Comparison of ENCODE assay signal across 18 cellular contexts in genomic region chr2:172821370-172822338, GRCh38.
A peak's percentile ranks its signal among the peaks of the same experiment; 100 is the strongest.
DNase-seq lines count a peak whose midpoint lies in the region; ATAC-seq, FAIRE-seq and TF ChIP-seq lines count a peak whose summit lies in the region.
"Had no signal": no experiment of that assay in that cellular context is flagged by ENCODE, and none has a peak within 500 bp of the region (broad histone marks: within the 10 kb centered on the region; RNA-seq: fewer than 3 reads in every experiment).

No MANE protein-coding gene starts in this region.

- in situ Hi-C loops in G401 (cut with HindIII; ENCODE audit: low sequenced_read_pairs) (no loop called here), astrocyte of the cerebellum (cut with HindIII; ENCODE audit: low sequenced_read_pairs) (loop anchor here (5.0 kb wide), 1 partner anchor 101 kb away; no protein-coding TSS in a partner anchor)

- peak overlapping the region; percentile 41 for H3K27ac ChIP-seq in parathyroid adenoma
- H3K27ac ChIP-seq: WERI-Rb-1 had no signal

- no peak for ATAC-seq in GM18502 (IDR thresholded peaks at IDR 0.05; ENCODE audit: poor library complexity, unreplicated experiment)
- ATAC-seq: activated CD8-positive, alpha-beta T cell treated with anti-CD3 and anti-CD28 coated beads, Interleukin-2, amount 10 ng/mL, durations not matched to agents 7 days and 5 days had no signal

- peak; percentile 47 for DNase-seq in G401 (ENCODE audit: low spot score)
- peak; percentile 49 for DNase-seq in astrocyte of the cerebellum (ENCODE audit: low read depth)
- DNase-seq in fibroblast of the aortic adventitia (ENCODE audit: low read depth) = peak; percentile 51
- DNase-seq in MV-4-11 (lab: John Stamatoyannopoulos, UW) = no peak
- DNase-seq in frontal cortex (ENCODE audit: low spot score in 2 of 2) = no peak
- DNase-seq in RKO (ENCODE audit: low spot score) = no peak
- DNase-seq: ACHN; activated CD8-positive, alpha-beta T cell treated with anti-CD3 and anti-CD28 coated beads, Interleukin-2, amount 10 ng/mL, durations not matched to agents 7 days and 5 days; activated naive CD8-positive, alpha-beta T cell treated with anti-CD3 and anti-CD28 coated beads, Interleukin-2, amount 10 ng/mL, durations not matched to agents 7 days and 5 days; CD4-positive, alpha-beta T cell; mesenchymal stem cell; NCI-H2171 treated with DMSO at 0.1 percent for 48 hours; NCI-H82; Peyer's patch; SW 1271; WERI-Rb-1 had no signal

- no peak overlapping the region for H3K9ac ChIP-seq in parathyroid adenoma

- H3K9me3 ChIP-seq in parathyroid adenoma (ENCODE audit: control insufficient read depth, low read length) = no peaks in the 10 kb centered on the region
- H3K9me3 ChIP-seq: Peyer's patch had no signal

- H3K4me1 ChIP-seq in parathyroid adenoma = no peaks in the 10 kb centered on the region
- H3K4me1 ChIP-seq: Peyer's patch had no signal

- peak overlapping the region; percentile 22 for H3K4me2 ChIP-seq in parathyroid adenoma (ENCODE audit: low read length)

- H3K27me3 ChIP-seq in parathyroid adenoma (ENCODE audit: control insufficient read depth, insufficient read depth, low read length) = no peaks in the 10 kb centered on the region
- H3K27me3 ChIP-seq: Peyer's patch had no signal

- no peak overlapping the region for H2AFZ ChIP-seq in parathyroid adenoma

- no peak for TF ChIP-seq CTCF in astrocyte of the cerebellum (IDR thresholded peaks at IDR 0.05; ENCODE audit: low read depth, low read length, missing control alignments)
- no peak for TF ChIP-seq CTCF in fibroblast of the aortic adventitia (IDR thresholded peaks at IDR 0.05; ENCODE audit: insufficient read depth, low read length)
- no peak for TF ChIP-seq CTCF in parathyroid adenoma (IDR thresholded peaks at IDR 0.05)

- no peak for FAIRE-seq in frontal cortex (lab: Jason Lieb, UNC)

- H3K36me3 ChIP-seq in parathyroid adenoma (ENCODE audit: control insufficient read depth, insufficient read depth, low read length) = no peaks in the 10 kb centered on the region
- H3K36me3 ChIP-seq: Peyer's patch, WERI-Rb-1 had no signal

- H3K4me3 ChIP-seq in astrocyte of the cerebellum (ENCODE audit: low read depth, low read length) (no peak overlapping the region), fibroblast of the aortic adventitia (ENCODE audit: low read depth, low read length) (no peak overlapping the region), parathyroid adenoma (ENCODE audit: low read depth, low read length) (peak overlapping the region; percentile 41)

- no peaks in the 10 kb centered on the region for H3K79me2 ChIP-seq in parathyroid adenoma

Comparison
In these comparisons a context has a peak if more than half of its experiments do, and no peak if none do; other contexts are left out.
1. DNase-seq: peak in G401 (single experiment), astrocyte of the cerebellum (single experiment) and fibroblast of the aortic adventitia (single experiment); none in MV-4-11 (single experiment), frontal cortex (0 of 2) and RKO (single experiment).